ENCODE assay signal across 1 cellular context in the genomic region with DNA sequence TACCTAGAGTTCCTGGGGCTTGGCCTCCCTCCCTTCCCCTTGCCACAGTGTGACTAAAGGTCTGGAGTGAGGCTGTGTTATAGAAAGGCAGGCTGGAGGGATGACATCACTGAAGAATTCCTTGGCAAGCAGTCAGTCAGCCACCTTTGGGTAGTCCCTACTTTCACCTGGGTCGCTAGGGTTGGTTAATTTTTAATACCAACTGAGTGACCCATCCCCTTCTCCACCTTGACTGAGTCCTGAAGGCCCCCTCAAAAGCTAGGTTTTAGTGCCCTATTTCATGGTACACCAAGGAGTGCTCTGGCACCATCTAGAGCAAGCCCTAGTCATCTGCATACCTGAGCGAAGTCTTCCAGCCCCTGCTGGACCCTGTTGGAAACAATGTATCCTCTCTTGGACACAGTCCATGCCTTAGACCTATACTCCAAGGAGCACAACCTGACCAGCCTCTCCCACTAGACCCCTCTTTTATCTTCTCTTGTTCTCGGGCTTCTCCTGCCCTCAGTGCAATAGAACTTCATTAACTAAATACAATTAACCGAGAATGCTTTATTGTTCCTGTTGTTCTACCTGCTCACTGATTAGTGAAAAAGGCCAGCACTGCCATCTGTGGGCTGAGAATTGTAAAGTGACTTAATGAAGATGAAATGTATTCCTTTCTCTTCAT.
TF ChIP-seq lines count a peak whose summit lies in the region.

No MANE protein-coding gene starts in this region.

TF ChIP-seq in H1, 55 proteins besides CTCF, POLR2A, EP300 and RAD21:
- TF ChIP-seq SP1 (IDR thresholded peaks at IDR 0.05; ENCODE audit: low read depth, low read length), result no peak
- 0 out of 2 replicates have a peak, but pooled peaks have one; percentile 25 for TF ChIP-seq TEAD4 (IDR thresholded peaks at IDR 0.05; ENCODE audit: low read depth, low read length)
- no peak for TF ChIP-seq PHF8 (conservative IDR thresholded peaks at IDR 0.05; ENCODE audit: low read depth, low read length)
